Comparison of ENCODE assay signal across 23 cellular contexts in genomic region chr17:15342460-15342859, GRCh38. TPM values are rescaled to one million over a fixed set of nuclear protein-coding genes. Genes with fewer than 3 reads are reported as not detected.
"Had no signal": no experiment of that assay in that cellular context is flagged by ENCODE, and none has a peak within 500 bp of the region (broad histone marks: within the 10 kb centered on the region; RNA-seq: fewer than 3 reads in every experiment).

No MANE protein-coding gene starts in this region.

- H3K9me3 ChIP-seq: right atrium auricular region had no signal

- H3K9me3 Mint-ChIP-seq: activated CD4-positive, alpha-beta T cell treated with anti-CD3 and anti-CD28 coated beads, Interleukin-2, amount 10 ng/mL, durations not matched to agents 7 days and 5 days; activated naive CD4-positive, alpha-beta T cell treated with anti-CD3 and anti-CD28 coated beads, Interleukin-2, amount 10 ng/mL, durations not matched to agents 7 days and 5 days; type B pancreatic cell had no signal

- H3K4me1 ChIP-seq: left lung had no signal

- H3K36me3 Mint-ChIP-seq: activated naive CD4-positive, alpha-beta T cell treated with anti-CD3 and anti-CD28 coated beads, Interleukin-2, amount 10 ng/mL, durations not matched to agents 7 days and 5 days; type B pancreatic cell had no signal

- ATAC-seq: activated CD4-positive, CD25-positive, alpha-beta regulatory T cell treated with anti-CD3 and anti-CD28 coated beads, Interleukin-2, amount 50 U/mL, for 24 hours; activated naive CD8-positive, alpha-beta T cell treated with anti-CD3 and anti-CD28 coated beads, Interleukin-2, amount 50 U/mL, for 24 hours; stimulated activated naive CD8-positive, alpha-beta T cell treated with anti-CD3 and anti-CD28 coated beads, Interleukin-15, amount 100 ng/mL, for 72 hours had no signal

- H3K79me2 ChIP-seq: hepatocyte had no signal

- H3K27ac ChIP-seq: hepatocyte, left lung, right atrium auricular region had no signal

- H3K4me3 Mint-ChIP-seq: activated CD4-positive, alpha-beta T cell treated with anti-CD3 and anti-CD28 coated beads, Interleukin-2, amount 10 ng/mL, durations not matched to agents 7 days and 5 days; activated naive CD4-positive, alpha-beta T cell treated with anti-CD3 and anti-CD28 coated beads, Interleukin-2, amount 10 ng/mL, durations not matched to agents 7 days and 5 days; activated naive CD8-positive, alpha-beta T cell treated with anti-CD3 and anti-CD28 coated beads, Interleukin-2, amount 50 U/mL, for 24 hours; stimulated activated naive CD8-positive, alpha-beta T cell treated with anti-CD3 and anti-CD28 coated beads, Interleukin-15, amount 100 ng/mL, for 72 hours had no signal

- H3K36me3 ChIP-seq: left lung, right atrium auricular region had no signal

- H3K27ac Mint-ChIP-seq: activated CD4-positive, alpha-beta T cell treated with anti-CD3 and anti-CD28 coated beads, Interleukin-2, amount 10 ng/mL, durations not matched to agents 7 days and 5 days; activated naive CD4-positive, alpha-beta T cell treated with anti-CD3 and anti-CD28 coated beads, Interleukin-2, amount 10 ng/mL, durations not matched to agents 7 days and 5 days; activated naive CD8-positive, alpha-beta T cell treated with anti-CD3 and anti-CD28 coated beads, Interleukin-2, amount 50 U/mL, for 24 hours; progenitor cell of endocrine pancreas; stimulated activated naive CD8-positive, alpha-beta T cell treated with anti-CD3 and anti-CD28 coated beads, Interleukin-15, amount 100 ng/mL, for 72 hours; type B pancreatic cell had no signal

- H3K27me3 ChIP-seq: right atrium auricular region had no signal

- H2AFZ ChIP-seq: hepatocyte had no signal

- DNase-seq: activated CD4-positive, alpha-beta T cell treated with anti-CD3 and anti-CD28 coated beads, Interleukin-2, amount 10 ng/mL, durations not matched to agents 7 days and 5 days; activated CD8-positive, alpha-beta memory T cell treated with anti-CD3 and anti-CD28 coated beads for 24 hours; activated CD8-positive, alpha-beta memory T cell treated with anti-CD3 and anti-CD28 coated beads, Interleukin-2, amount 50 U/mL, for 48 hours; activated effector memory CD4-positive, alpha-beta T cell treated with Interleukin-2 at 50 U/mL for 16 hours; activated naive CD4-positive, alpha-beta T cell treated with anti-CD3 and anti-CD28 coated beads, Interleukin-2, amount 10 ng/mL, durations not matched to agents 7 days and 5 days; activated naive CD8-positive, alpha-beta T cell treated with anti-CD3 and anti-CD28 coated beads, Interleukin-2, amount 50 U/mL, for 24 hours; activated T-cell treated with anti-CD3 and anti-CD28 coated beads, Interleukin-2, amount 50 U/mL, for 48 hours; anterior cingulate cortex; effector CD4-positive, alpha-beta T cell; left lung; stimulated activated CD4-positive, alpha-beta T cell treated with anti-CD3 and anti-CD28 coated beads, Interleukin-4, amount 100 ng/mL, for 1 hour; stimulated activated naive CD8-positive, alpha-beta T cell treated with anti-CD3 and anti-CD28 coated beads, Interleukin-15, amount 100 ng/mL, for 72 hours; T-helper 1 cell; T-helper 9 cell had no signal

RNA-seq across cellular contexts. Expression of gene TEKT3, which starts 1.1 kb away (rescaled TPM):
- total RNA-seq: activated CD4-positive, alpha-beta T cell treated with anti-CD3 and anti-CD28 coated beads, Interleukin-2, amount 10 ng/mL, durations not matched to agents 7 days and 5 days; kidney epithelial cell; lung microvascular endothelial cell; mononuclear cell; right atrium auricular region; skeletal muscle tissue had no signal
